ENCODE assay signal across 9 cellular contexts in the genomic region with DNA sequence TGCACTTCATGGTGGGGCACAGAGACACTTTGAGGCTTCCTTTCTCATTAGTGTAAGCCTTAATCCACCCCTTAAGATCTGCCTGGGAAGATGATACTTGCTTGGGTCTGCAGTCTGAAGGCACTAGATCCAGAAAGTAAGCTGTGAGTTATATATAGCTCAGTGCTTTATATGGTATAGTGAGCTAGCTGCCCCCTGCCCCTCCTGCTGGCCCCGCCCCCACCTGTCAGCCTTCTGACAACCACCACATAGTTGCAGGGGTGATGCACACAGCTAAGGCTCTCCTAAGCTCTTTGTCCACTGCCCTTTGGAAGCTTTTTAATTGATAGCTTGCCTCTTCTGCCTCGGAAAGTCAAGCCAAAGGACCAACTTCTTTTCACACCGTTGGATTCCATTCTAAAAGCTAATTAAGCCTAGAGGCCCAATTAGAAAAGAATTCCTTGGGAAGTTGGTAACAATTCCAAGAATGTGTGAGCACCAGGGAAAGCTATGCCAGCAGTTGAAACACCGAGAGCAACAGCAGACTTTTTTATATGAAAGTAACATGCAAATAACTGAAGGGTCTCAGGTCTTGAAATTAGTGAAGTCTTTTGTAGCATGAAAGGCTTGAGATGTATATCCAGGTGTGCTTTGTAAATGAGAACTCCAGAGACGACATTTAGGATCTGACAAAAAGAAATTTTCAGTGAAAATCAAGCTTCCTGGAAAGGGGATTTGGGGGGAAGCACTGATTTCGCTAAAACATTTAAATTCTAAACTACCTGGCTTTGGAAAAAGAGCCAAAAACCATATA. TPM values are rescaled to one million over a fixed set of nuclear protein-coding genes. Genes with fewer than 3 reads are reported as not detected.
DNase-seq lines count a peak whose midpoint lies in the region; TF ChIP-seq lines count a peak whose summit lies in the region.
"Had no signal": no experiment of that assay in that cellular context is flagged by ENCODE, and none has a peak within 500 bp of the region (broad histone marks: within the 10 kb centered on the region; RNA-seq: fewer than 3 reads in every experiment).

No MANE protein-coding gene starts in this region.

- no peaks in the 10 kb centered on the region for H3K9me2 ChIP-seq in neural cell (ENCODE audit: insufficient read depth, low read length)

- H3F3A ChIP-seq in neural cell (ENCODE audit: insufficient read depth, low read length, poor library complexity, severe bottlenecking) = peaks cover 3% of the 10 kb centered on the region

- H3K4me3 Mint-ChIP-seq in activated CD4-positive, alpha-beta T cell treated with anti-CD3 and anti-CD28 coated beads, Interleukin-2, amount 10 ng/mL, durations not matched to agents 24 days and 14 days = no peak overlapping the region

- H3K4me2 ChIP-seq in neural cell (ENCODE audit: low read length) = peak overlapping the region; percentile 60

- H3K36me3 ChIP-seq in BE2C (peaks cover 8% of the 10 kb centered on the region; the same call in 1 of the 2 replicates), neural cell (ENCODE audit: insufficient read depth, low read length) (no peaks in the 10 kb centered on the region)

- H3K27ac ChIP-seq in neural cell (ENCODE audit: low read length) = no peak overlapping the region

- peaks cover 2% of the 10 kb centered on the region for H4K20me1 ChIP-seq in neural cell (ENCODE audit: insufficient read depth)

- H3K27ac Mint-ChIP-seq in activated CD4-positive, alpha-beta T cell treated with anti-CD3 and anti-CD28 coated beads, Interleukin-2, amount 10 ng/mL, durations not matched to agents 24 days and 14 days = no peak overlapping the region

- peaks cover 75% of the 10 kb centered on the region for H3K27me3 Mint-ChIP-seq in activated CD4-positive, alpha-beta T cell treated with anti-CD3 and anti-CD28 coated beads, Interleukin-2, amount 10 ng/mL, durations not matched to agents 24 days and 14 days

- intact Hi-C loops in activated CD4-positive, alpha-beta T cell treated with anti-CD3 and anti-CD28 coated beads, Interleukin-2, amount 10 ng/mL, durations not matched to agents 24 days and 14 days (cut with micrococcal nuclease) = loop anchor here (5.0 kb wide), 1 partner anchor 232 kb away; a partner anchor contains a TSS

- DNase-seq in BE2C (no peak), RPMI7951 (ENCODE audit: low read depth) (peak; percentile 59), fibroblast of villous mesenchyme (ENCODE audit: low read depth) (peak; percentile 42), AG08395 (ENCODE audit: low spot score) (no peak), cerebellar nuclear complex (lab: John Stamatoyannopoulos, UW) (no peak)
- no peak for DNase-seq in activated CD4-positive, alpha-beta T cell treated with anti-CD3 and anti-CD28 coated beads, Interleukin-2, amount 10 ng/mL, durations not matched to agents 24 days and 14 days
- no peak for DNase-seq in stimulated activated CD4-positive, alpha-beta T cell treated with anti-CD3 and anti-CD28 coated beads, Interleukin-2, amount 100 ng/mL, for 24 hours
- DNase-seq: NCI-H1694 had no signal

- no peaks in the 10 kb centered on the region for H3K9me3 Mint-ChIP-seq in activated CD4-positive, alpha-beta T cell treated with anti-CD3 and anti-CD28 coated beads, Interleukin-2, amount 10 ng/mL, durations not matched to agents 24 days and 14 days

- no peaks in the 10 kb centered on the region for H3K36me3 Mint-ChIP-seq in activated CD4-positive, alpha-beta T cell treated with anti-CD3 and anti-CD28 coated beads, Interleukin-2, amount 10 ng/mL, durations not matched to agents 24 days and 14 days (ENCODE audit: low read depth)

- peak overlapping the region; percentile 88 for H3K4me3 ChIP-seq in BE2C (ENCODE audit: low read depth, low read length)
- peak overlapping the region; percentile 82 for H3K4me3 ChIP-seq in fibroblast of villous mesenchyme (ENCODE audit: low read depth, low read length)
- H3K4me3 ChIP-seq in neural cell (ENCODE audit: low read length) = peak overlapping the region; percentile 87

- peaks cover 20% of the 10 kb centered on the region for H3K4me1 ChIP-seq in BE2C

- no peak for TF ChIP-seq RAD21 in neural cell (conservative IDR thresholded peaks at IDR 0.05)

- H3K27me3 ChIP-seq in BE2C (no peaks in the 10 kb centered on the region), neural cell (ENCODE audit: insufficient read depth, low read depth, low read length) (peaks cover 13% of the 10 kb centered on the region)

- peaks cover 46% of the 10 kb centered on the region for H3K79me2 ChIP-seq in neural cell (replicated peaks; ENCODE audit: insufficient read depth, low read length)

- H3K9ac ChIP-seq in neural cell (ENCODE audit: low read length) = no peak overlapping the region

- TF ChIP-seq CTCF in BE2C (IDR thresholded peaks at IDR 0.05; ENCODE audit: low read depth, low read length) = no peak
- no peak for TF ChIP-seq CTCF in fibroblast of villous mesenchyme (IDR thresholded peaks at IDR 0.05; ENCODE audit: insufficient read depth, low read depth, low read length)
- no peak for TF ChIP-seq CTCF in neural cell (IDR thresholded peaks at IDR 0.05; ENCODE audit: poor library complexity, severe bottlenecking)

- TF ChIP-seq EP300 in neural cell (conservative IDR thresholded peaks at IDR 0.05; ENCODE audit: poor library complexity, severe bottlenecking) = no peak

- H2AFZ ChIP-seq in neural cell (ENCODE audit: low read depth, low read length) = no peak overlapping the region

- H3K9me3 ChIP-seq in BE2C (no peaks in the 10 kb centered on the region), neural cell (ENCODE audit: low read length) (no peaks in the 10 kb centered on the region)

- peaks cover 19% of the 10 kb centered on the region for H3K4me1 Mint-ChIP-seq in activated CD4-positive, alpha-beta T cell treated with anti-CD3 and anti-CD28 coated beads, Interleukin-2, amount 10 ng/mL, durations not matched to agents 24 days and 14 days

TF ChIP-seq in neural cell, 6 proteins besides CTCF, POLR2A, EP300 and RAD21:
- TF ChIP-seq POLR2AphosphoS5 (IDR thresholded peaks at IDR 0.05) = no peak
- TF ChIP-seq, protein P1, sequence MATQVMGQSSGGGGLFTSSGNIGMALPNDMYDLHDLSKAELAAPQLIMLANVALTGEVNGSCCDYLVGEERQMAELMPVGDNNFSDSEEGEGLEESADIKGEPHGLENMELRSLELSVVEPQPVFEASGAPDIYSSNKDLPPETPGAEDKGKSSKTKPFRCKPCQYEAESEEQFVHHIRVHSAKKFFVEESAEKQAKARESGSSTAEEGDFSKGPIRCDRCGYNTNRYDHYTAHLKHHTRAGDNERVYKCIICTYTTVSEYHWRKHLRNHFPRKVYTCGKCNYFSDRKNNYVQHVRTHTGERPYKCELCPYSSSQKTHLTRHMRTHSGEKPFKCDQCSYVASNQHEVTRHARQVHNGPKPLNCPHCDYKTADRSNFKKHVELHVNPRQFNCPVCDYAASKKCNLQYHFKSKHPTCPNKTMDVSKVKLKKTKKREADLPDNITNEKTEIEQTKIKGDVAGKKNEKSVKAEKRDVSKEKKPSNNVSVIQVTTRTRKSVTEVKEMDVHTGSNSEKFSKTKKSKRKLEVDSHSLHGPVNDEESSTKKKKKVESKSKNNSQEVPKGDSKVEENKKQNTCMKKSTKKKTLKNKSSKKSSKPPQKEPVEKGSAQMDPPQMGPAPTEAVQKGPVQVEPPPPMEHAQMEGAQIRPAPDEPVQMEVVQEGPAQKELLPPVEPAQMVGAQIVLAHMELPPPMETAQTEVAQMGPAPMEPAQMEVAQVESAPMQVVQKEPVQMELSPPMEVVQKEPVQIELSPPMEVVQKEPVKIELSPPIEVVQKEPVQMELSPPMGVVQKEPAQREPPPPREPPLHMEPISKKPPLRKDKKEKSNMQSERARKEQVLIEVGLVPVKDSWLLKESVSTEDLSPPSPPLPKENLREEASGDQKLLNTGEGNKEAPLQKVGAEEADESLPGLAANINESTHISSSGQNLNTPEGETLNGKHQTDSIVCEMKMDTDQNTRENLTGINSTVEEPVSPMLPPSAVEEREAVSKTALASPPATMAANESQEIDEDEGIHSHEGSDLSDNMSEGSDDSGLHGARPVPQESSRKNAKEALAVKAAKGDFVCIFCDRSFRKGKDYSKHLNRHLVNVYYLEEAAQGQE (IDR thresholded peaks at IDR 0.05; ENCODE audit: borderline replicate concordance) = peak; percentile 11
- no peak for TF ChIP-seq MXI1 (conservative IDR thresholded peaks at IDR 0.05; ENCODE audit: poor library complexity, severe bottlenecking)

RNA-seq across cellular contexts. Expression of a gene that starts 2.3 kb away (rescaled TPM):
- polyA plus RNA-seq in BE2C (2012; ENCODE audit: insufficient read depth, insufficient read length, low read depth) = 148 TPM
- 1,035 and 1,151 TPM in 2 replicates for total RNA-seq in RPMI7951 (2014; rRNA removed; shearing (Covaris generic))
- 2,255 and 2,551 TPM in 2 replicates for total RNA-seq in fibroblast of villous mesenchyme
- polyA plus RNA-seq in neural cell = 254 and 273 TPM in 2 replicates
- polyA minus RNA-seq in neural cell = 165 and 219 TPM in 2 replicates
- 10.1 and 10.6 TPM in 2 replicates for total RNA-seq in activated CD4-positive, alpha-beta T cell treated with anti-CD3 and anti-CD28 coated beads, Interleukin-2, amount 10 ng/mL, durations not matched to agents 24 days and 14 days

Comparison
In these comparisons a context has a peak if more than half of its experiments do, and no peak if none do; other contexts are left out.
1. DNase-seq: peak in RPMI7951 (single experiment) and fibroblast of villous mesenchyme (single experiment); none in BE2C (single experiment), AG08395 (single experiment), activated CD4-positive, alpha-beta T cell treated with anti-CD3 and anti-CD28 coated beads, Interleukin-2, amount 10 ng/mL, durations not matched to agents 24 days and 14 days (single experiment), stimulated activated CD4-positive, alpha-beta T cell treated with anti-CD3 and anti-CD28 coated beads, Interleukin-2, amount 100 ng/mL, for 24 hours (0 of 2) and cerebellar nuclear complex (0 of 2).
2. RNA of a gene that starts 2.3 kb away (total RNA-seq): 2,255 to 2,551 TPM in fibroblast of villous mesenchyme and 1,035 to 1,151 TPM in RPMI7951; 10.1 to 10.6 TPM in activated CD4-positive, alpha-beta T cell treated with anti-CD3 and anti-CD28 coated beads, Interleukin-2, amount 10 ng/mL, durations not matched to agents 24 days and 14 days; every median in the first group is over 10 times any median in the second.
3. Peak in every context shown above with its lines, with median percentiles within 50 percentile points of each other: H3K4me3 ChIP-seq.